ENCODE assay signal across 18 cellular contexts in genomic region chr20:45174434-45175364, GRCh38. TPM values are rescaled to one million over a fixed set of nuclear protein-coding genes. Genes with fewer than 3 reads are reported as not detected.
DNase-seq lines count a peak whose midpoint lies in the region; ATAC-seq and TF ChIP-seq lines count a peak whose summit lies in the region.
"Had no signal": no experiment of that assay in that cellular context is flagged by ENCODE, and none has a peak within 500 bp of the region (broad histone marks: within the 10 kb centered on the region; RNA-seq: fewer than 3 reads in every experiment).

A gene with protein sequence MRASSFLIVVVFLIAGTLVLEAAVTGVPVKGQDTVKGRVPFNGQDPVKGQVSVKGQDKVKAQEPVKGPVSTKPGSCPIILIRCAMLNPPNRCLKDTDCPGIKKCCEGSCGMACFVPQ (plus strand): TSS chr20:45174902. CDS start chr20:45174923, 21 bp downstream.

- no peak within 1 kb of the TSS for H2BK15ac ChIP-seq in H9 (ENCODE audit: low read depth, low read length)

- no peaks in the 10 kb centered on the region for H3K23me2 ChIP-seq in H9 (ENCODE audit: insufficient read length, low read depth, low read length, poor library complexity, severe bottlenecking)

- peak; percentile 85 for ATAC-seq in esophagus mucosa
- ATAC-seq in mucosa of descending colon, result peak; percentile 90
- no peak for ATAC-seq in HG03108 (IDR thresholded peaks at IDR 0.05; ENCODE audit: unreplicated experiment)
- ATAC-seq: stimulated activated memory B cell treated with anti-CD40 and anti-IgM and Interleukin-4, amounts not matched to agents 10 μg/mL and 1 μg/mL and 100 μg/mL, for 72 hours; T-helper 17 cell had no signal

- peaks cover 11% of the 10 kb centered on the region for H3K27me3 Mint-ChIP-seq in H9 (ENCODE audit: low read depth)

- H3K4me2 ChIP-seq in H9 (ENCODE audit: insufficient read depth, insufficient read length, low read length), result no peak within 1 kb of the TSS
- H3K4me2 ChIP-seq: neural progenitor cell had no signal

- H2BK5ac ChIP-seq in H9 (ENCODE audit: insufficient read length, low read length), result no peak within 1 kb of the TSS

- H4K20me1 ChIP-seq in H9 (ENCODE audit: control insufficient read depth, insufficient read depth, insufficient read length), result no peaks in the 10 kb centered on the region

- no peaks in the 10 kb centered on the region for H3K79me1 ChIP-seq in H9 (ENCODE audit: insufficient read depth, low read depth, low read length, poor library complexity, severe bottlenecking)

- no peak within 1 kb of the TSS for H4K91ac ChIP-seq in H9 (ENCODE audit: insufficient read length, low read depth, low read length)

- no peaks in the 10 kb centered on the region for H3K27me3 ChIP-seq in H9 (ENCODE audit: insufficient read depth, low read length)
- H3K27me3 ChIP-seq: neural progenitor cell, sigmoid colon had no signal

- H3T11ph ChIP-seq in H9 (ENCODE audit: low read length), result no peak within 1 kb of the TSS

- H3K9me3 ChIP-seq in mucosa of descending colon (no peaks in the 10 kb centered on the region), H9 (ENCODE audit: control insufficient read depth, low read depth, low read length) (no peaks in the 10 kb centered on the region)

- H4K8ac ChIP-seq in H9 (replicated peaks; ENCODE audit: insufficient read length, low read depth, low read length), result no peak within 1 kb of the TSS

- H3K27ac Mint-ChIP-seq in H9, result no peak within 1 kb of the TSS
- H3K27ac Mint-ChIP-seq: activated naive CD8-positive, alpha-beta T cell treated with anti-CD3 and anti-CD28 coated beads for 36 hours; neural progenitor cell; stimulated activated memory B cell treated with anti-CD40 and anti-IgM and Interleukin-4, amounts not matched to agents 10 μg/mL and 1 μg/mL and 100 μg/mL, for 72 hours; T-helper 17 cell had no signal

- WGBS in H9 (ENCODE audit: extremely low coverage, insufficient read length, low lambda C conversion rate), result no CpG with 5 or more reads among the region's 8 CpGs

- H3K36me3 Mint-ChIP-seq in H9 (ENCODE audit: insufficient read depth in 1 of 3, low read depth in 3 of 3), result no peaks in the 10 kb centered on the region
- H3K36me3 Mint-ChIP-seq: activated naive CD8-positive, alpha-beta T cell treated with anti-CD3 and anti-CD28 coated beads for 36 hours; neural progenitor cell; stimulated activated memory B cell treated with anti-CD40 and anti-IgM and Interleukin-4, amounts not matched to agents 10 μg/mL and 1 μg/mL and 100 μg/mL, for 72 hours had no signal

- no peak within 1 kb of the TSS for H3K9ac ChIP-seq in H9 (ENCODE audit: extremely low read depth, insufficient read length, low read length)
- H3K9ac ChIP-seq: neural progenitor cell had no signal

- H3K4me1 ChIP-seq in mucosa of descending colon (ENCODE audit: low read depth), result peaks cover 2% of the 10 kb centered on the region
- no peaks in the 10 kb centered on the region for H3K4me1 ChIP-seq in H9 (ENCODE audit: insufficient read depth, low read length)
- H3K4me1 ChIP-seq: neural progenitor cell, sigmoid colon had no signal

- no peak within 1 kb of the TSS for H3K23ac ChIP-seq in H9 (ENCODE audit: insufficient read length, low read depth, low read length)

- no peak within 1 kb of the TSS for H3K56ac ChIP-seq in H9 (ENCODE audit: insufficient read length, low read depth, low read length)

- H4K5ac ChIP-seq in H9 (ENCODE audit: insufficient read length, low read depth, low read length), result no peak within 1 kb of the TSS

- no peaks in the 10 kb centered on the region for H3K36me3 ChIP-seq in mucosa of descending colon (ENCODE audit: low read depth)
- H3K36me3 ChIP-seq: neural progenitor cell, sigmoid colon had no signal

- no peak for TF ChIP-seq CTCF in mucosa of descending colon (IDR thresholded peaks at IDR 0.05)
- no peak for TF ChIP-seq CTCF in H9 (conservative IDR thresholded peaks at IDR 0.05)

- H3K4me1 Mint-ChIP-seq in H9, result no peaks in the 10 kb centered on the region
- H3K4me1 Mint-ChIP-seq: neural progenitor cell; stimulated activated memory B cell treated with anti-CD40 and anti-IgM and Interleukin-4, amounts not matched to agents 10 μg/mL and 1 μg/mL and 100 μg/mL, for 72 hours; T-helper 17 cell had no signal

- no peaks in the 10 kb centered on the region for H3K9me3 Mint-ChIP-seq in H9
- H3K9me3 Mint-ChIP-seq: neural progenitor cell had no signal

- H3K18ac ChIP-seq in H9 (ENCODE audit: insufficient read length, low read depth, low read length), result no peak within 1 kb of the TSS

- H3K79me2 ChIP-seq in H9 (ENCODE audit: insufficient read depth, low read length), result no peaks in the 10 kb centered on the region

- no peak within 1 kb of the TSS for H3K4ac ChIP-seq in H9 (ENCODE audit: low read depth, low read length)

- no peak within 1 kb of the TSS for H3K4me3 ChIP-seq in mucosa of descending colon
- H3K4me3 ChIP-seq: neural progenitor cell, sigmoid colon had no signal

- DNase-seq in Caki2 (ENCODE audit: low read depth) (peak; percentile 52), NCI-H460 (ENCODE audit: extremely low read depth, low read depth) (peak; percentile 16), mucosa of descending colon (peak; percentile 78 to 87 (median 84)), H9 (no peak), occipital lobe (lab: John Stamatoyannopoulos, UW) (no peak)
- no peak for DNase-seq in effector CD8-positive, alpha-beta T cell (lab: John Stamatoyannopoulos, UW)
- DNase-seq: activated CD4-positive, CD25-positive, alpha-beta regulatory T cell treated with anti-CD3 and anti-CD28 coated beads, Interleukin-2, amount 50 U/mL, for 72 hours; activated naive CD8-positive, alpha-beta T cell treated with anti-CD3 and anti-CD28 coated beads for 36 hours; KBM-7; NCI-H187 treated with DMSO at 0.1 percent for 48 hours; NCI-H526; sigmoid colon; T-helper 17 cell had no signal

- no peak within 1 kb of the TSS for H3K4me3 Mint-ChIP-seq in H9
- H3K4me3 Mint-ChIP-seq: activated naive CD8-positive, alpha-beta T cell treated with anti-CD3 and anti-CD28 coated beads for 36 hours; neural progenitor cell; stimulated activated memory B cell treated with anti-CD40 and anti-IgM and Interleukin-4, amounts not matched to agents 10 μg/mL and 1 μg/mL and 100 μg/mL, for 72 hours; T-helper 17 cell had no signal

- no peak within 1 kb of the TSS for H2BK120ac ChIP-seq in H9 (ENCODE audit: low read depth, low read length, poor library complexity, severe bottlenecking)

- H2BK12ac ChIP-seq in H9 (ENCODE audit: insufficient read length, low read depth, low read length), result no peak within 1 kb of the TSS

- H2AK5ac ChIP-seq in H9 (ENCODE audit: insufficient read length, low read length), result no peak within 1 kb of the TSS

- no peak within 1 kb of the TSS for H2BK20ac ChIP-seq in H9 (ENCODE audit: low read depth, low read length, poor library complexity, severe bottlenecking)

- H3K27ac ChIP-seq in H9 (ENCODE audit: insufficient read length, low read depth, low read length), result no peak within 1 kb of the TSS
- H3K27ac ChIP-seq: neural progenitor cell, sigmoid colon had no signal

- intact Hi-C loops in mucosa of descending colon (cut with DNase I, micrococcal nuclease), result no loop called here

- in situ Hi-C loops in Caki2 (cut with HindIII; ENCODE audit: low pct_unique_long_range_greater_than_20kb, low sequenced_read_pairs), result no loop called here

- no peak within 1 kb of the TSS for H3K14ac ChIP-seq in H9 (ENCODE audit: insufficient read depth, low read length)

- H2AFZ ChIP-seq in H9 (ENCODE audit: low read length), result no peak within 1 kb of the TSS
- H2AFZ ChIP-seq: neural progenitor cell had no signal

RNA-seq across cellular contexts. Expression of the gene that starts here (rescaled TPM):
- not detected in 2 replicates for total RNA-seq in Caki2 (2014; rRNA removed; shearing (Covaris generic); ENCODE audit: low replicate concordance)
- not detected in 2 replicates for total RNA-seq in NCI-H460 (2014; rRNA removed; shearing (Covaris generic))
- polyA plus RNA-seq in NCI-H460 (2014; cell fraction: nucleus; rRNA removed), result 0.58 TPM in 1 of 2 replicates, not detected in the other
- total RNA-seq in esophagus mucosa, result 1,694 TPM
- 100 to 1,000 TPM in 2 of 3 donors, 10 to 100 TPM in 1; 86.8 to 399 (median 294) TPM for total RNA-seq in mucosa of descending colon
- not detected in 2 replicates for total RNA-seq in H9 (2021)
- total RNA-seq in occipital lobe, result not detected
- total RNA-seq: activated naive CD8-positive, alpha-beta T cell treated with anti-CD3 and anti-CD28 coated beads for 36 hours; sigmoid colon; T-helper 17 cell had no signal
- polyA plus RNA-seq: AG04450 had no signal

Comparison
In these comparisons a context has a peak if more than half of its experiments do, and no peak if none do; other contexts are left out.
1. RNA of the gene that starts here (total RNA-seq): 1,694 TPM in esophagus mucosa (single experiment) and 86.8 to 399 TPM in mucosa of descending colon; not detected in Caki2, not detected in NCI-H460, not detected in H9 and not detected in occipital lobe (single experiment); every median in the first group is over 10 times any median in the second.
2. Peak in DNase-seq in Caki2; RNA of the gene not detected or under 1 TPM.
3. Peak in DNase-seq in NCI-H460; RNA of the gene not detected or under 1 TPM.
4. DNase-seq: peak in mucosa of descending colon (3 of 3); none in effector CD8-positive, alpha-beta T cell (single experiment), H9 (single experiment) and occipital lobe (single experiment).